Comparison of ENCODE assay signal across 8 cellular contexts in the genomic region with DNA sequence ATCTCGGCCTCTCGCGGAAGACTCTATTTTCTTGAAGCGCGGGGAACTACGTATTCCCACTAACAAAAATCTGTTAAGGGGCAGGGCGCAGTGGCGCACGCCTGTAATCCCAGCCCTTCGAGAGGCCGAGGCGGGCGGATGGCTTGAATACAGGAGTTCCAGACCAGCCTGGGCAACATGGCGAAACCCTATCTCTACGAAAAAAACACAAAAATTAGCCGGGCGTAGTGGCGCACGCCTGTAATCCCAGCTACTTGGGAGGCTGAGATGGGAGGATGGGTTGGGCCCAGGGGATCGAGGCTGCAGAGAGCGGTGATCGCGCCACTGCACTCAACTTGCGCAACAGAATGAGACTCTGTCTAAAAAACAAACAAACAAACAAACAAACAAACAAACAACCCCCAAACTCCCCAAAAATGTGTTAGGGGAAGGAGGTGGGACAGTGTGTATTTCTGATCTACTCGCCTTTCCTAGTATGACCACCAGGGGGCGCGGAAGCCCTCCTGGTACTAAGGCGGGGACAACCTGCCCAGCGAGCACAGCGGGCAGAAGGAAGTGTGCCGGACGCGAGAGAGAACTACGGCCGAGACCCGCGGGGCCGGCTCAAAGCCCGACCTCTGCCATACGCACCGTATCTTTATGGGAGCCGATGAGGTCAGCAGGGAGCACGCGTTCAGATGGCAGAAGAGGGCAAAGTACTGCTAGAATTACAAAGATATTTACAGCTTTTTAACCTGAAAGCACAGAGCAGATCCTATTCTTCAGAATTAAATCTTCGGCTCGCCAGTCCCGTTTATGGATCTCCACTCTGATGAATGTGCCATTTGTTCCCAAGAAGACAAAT. TPM values are rescaled to one million over a fixed set of nuclear protein-coding genes. Genes with fewer than 3 reads are reported as not detected.
DNase-seq lines count a peak whose midpoint lies in the region; ATAC-seq lines count a peak whose summit lies in the region.

No MANE protein-coding gene starts in this region.

- H3K4me1 Mint-ChIP-seq in activated CD4-positive, alpha-beta memory T cell treated with anti-CD3 and anti-CD28 coated beads, Interleukin-2, amount 10 ng/mL, durations not matched to agents 7 days and 5 days = peaks cover 37% of the 10 kb centered on the region

- H3K9me3 ChIP-seq in BLaER1 = no peaks in the 10 kb centered on the region

- no peaks in the 10 kb centered on the region for H3K27me3 ChIP-seq in BLaER1

- H3K27ac Mint-ChIP-seq in activated CD4-positive, alpha-beta memory T cell treated with anti-CD3 and anti-CD28 coated beads, Interleukin-2, amount 10 ng/mL, durations not matched to agents 7 days and 5 days = peak overlapping the region; percentile 83

- no peak overlapping the region for H3K27ac ChIP-seq in BLaER1

- H3K4me3 Mint-ChIP-seq in activated CD4-positive, alpha-beta memory T cell treated with anti-CD3 and anti-CD28 coated beads, Interleukin-2, amount 10 ng/mL, durations not matched to agents 7 days and 5 days = peak overlapping the region; percentile 84

- H4K20me1 ChIP-seq in BLaER1 = peaks cover 26% of the 10 kb centered on the region

- POLR2A ChIA-PET in activated CD4-positive, alpha-beta memory T cell treated with anti-CD3 and anti-CD28 coated beads, Interleukin-2, amount 10 ng/mL, durations not matched to agents 7 days and 5 days (lab: Charles Lee) = interaction anchor here (1.0 to 5.3 kb wide), 10 partner anchors 9 to 85 kb away, joined by 3 to 64 read pairs (median 36); partner anchors contain the start of genes MRPL16 and PATL1

- peaks cover 8% of the 10 kb centered on the region for H3K27me3 Mint-ChIP-seq in activated CD4-positive, alpha-beta memory T cell treated with anti-CD3 and anti-CD28 coated beads, Interleukin-2, amount 10 ng/mL, durations not matched to agents 7 days and 5 days

- CTCF ChIA-PET in activated CD4-positive, alpha-beta memory T cell treated with anti-CD3 and anti-CD28 coated beads, Interleukin-2, amount 10 ng/mL, durations not matched to agents 7 days and 5 days (lab: Charles Lee) = interaction anchor here (0.6 to 6.1 kb wide), 17 partner anchors 10 to 220 kb away, joined by 3 to 99 read pairs (median 4); partner anchors contain the start of genes MRPL16 and PATL1

- peaks cover 25% of the 10 kb centered on the region for H3K4me1 ChIP-seq in BLaER1

- H3K4me2 ChIP-seq in BLaER1 = peak overlapping the region; percentile 95

- H3K36me3 ChIP-seq in BLaER1 = 0 out of 2 replicates have a peak, but pooled peaks cover 6% of the 10 kb centered on the region

- no peaks in the 10 kb centered on the region for H3K9me3 Mint-ChIP-seq in activated CD4-positive, alpha-beta memory T cell treated with anti-CD3 and anti-CD28 coated beads, Interleukin-2, amount 10 ng/mL, durations not matched to agents 7 days and 5 days

- H3K9ac ChIP-seq in BLaER1 = peak overlapping the region; percentile 84

- peak; percentile 72 for ATAC-seq in GM19043 (IDR thresholded peaks at IDR 0.05; ENCODE audit: low read depth, unreplicated experiment)
- peak; percentile 71 for ATAC-seq in HG03378 (IDR thresholded peaks at IDR 0.05; ENCODE audit: unreplicated experiment)

- H3K36me3 Mint-ChIP-seq in activated CD4-positive, alpha-beta memory T cell treated with anti-CD3 and anti-CD28 coated beads, Interleukin-2, amount 10 ng/mL, durations not matched to agents 7 days and 5 days (ENCODE audit: low read depth) = peaks cover 29% of the 10 kb centered on the region

- DNase-seq in NCI-H526 treated with DMSO at 0.1 percent for 48 hours (lab: John Stamatoyannopoulos, UW) (peak; percentile 73), medulla oblongata (ENCODE audit: extremely low spot score) (peak; percentile 93)
- DNase-seq in activated CD4-positive, alpha-beta memory T cell treated with anti-CD3 and anti-CD28 coated beads, Interleukin-2, amount 10 ng/mL, durations not matched to agents 7 days and 5 days = peak; percentile 88
- DNase-seq in effector CD4-positive, alpha-beta T cell = peak; percentile 79
- DNase-seq in stimulated activated CD4-positive, alpha-beta T cell treated with anti-CD3 and anti-CD28 coated beads, TNF-alpha, amount 100 ng/mL, for 48 hours (ENCODE audit: low read depth in 3 of 3) = peak; percentile 60 to 76 (median 74)

- H3K4me3 ChIP-seq in BLaER1 = peak overlapping the region; percentile 93

RNA-seq across cellular contexts. Expression of gene STX3, which starts 1.3 kb away (rescaled TPM):
- total RNA-seq in activated CD4-positive, alpha-beta memory T cell treated with anti-CD3 and anti-CD28 coated beads, Interleukin-2, amount 10 ng/mL, durations not matched to agents 7 days and 5 days = 10 to 100 TPM; 89.1 to 92.3 TPM

RNA-seq across cellular contexts. Expression of gene OR10V1, which starts 40.2 kb away (rescaled TPM):
- total RNA-seq in activated CD4-positive, alpha-beta memory T cell treated with anti-CD3 and anti-CD28 coated beads, Interleukin-2, amount 10 ng/mL, durations not matched to agents 7 days and 5 days = not detected

RNA-seq across cellular contexts. Expression of gene MRPL16, which starts 56.7 kb away (rescaled TPM):
- 10 to 100 TPM; 77.0 to 77.7 TPM for total RNA-seq in activated CD4-positive, alpha-beta memory T cell treated with anti-CD3 and anti-CD28 coated beads, Interleukin-2, amount 10 ng/mL, durations not matched to agents 7 days and 5 days
